10 cellular contexts compared by ENCODE assay signal in the genomic region with DNA sequence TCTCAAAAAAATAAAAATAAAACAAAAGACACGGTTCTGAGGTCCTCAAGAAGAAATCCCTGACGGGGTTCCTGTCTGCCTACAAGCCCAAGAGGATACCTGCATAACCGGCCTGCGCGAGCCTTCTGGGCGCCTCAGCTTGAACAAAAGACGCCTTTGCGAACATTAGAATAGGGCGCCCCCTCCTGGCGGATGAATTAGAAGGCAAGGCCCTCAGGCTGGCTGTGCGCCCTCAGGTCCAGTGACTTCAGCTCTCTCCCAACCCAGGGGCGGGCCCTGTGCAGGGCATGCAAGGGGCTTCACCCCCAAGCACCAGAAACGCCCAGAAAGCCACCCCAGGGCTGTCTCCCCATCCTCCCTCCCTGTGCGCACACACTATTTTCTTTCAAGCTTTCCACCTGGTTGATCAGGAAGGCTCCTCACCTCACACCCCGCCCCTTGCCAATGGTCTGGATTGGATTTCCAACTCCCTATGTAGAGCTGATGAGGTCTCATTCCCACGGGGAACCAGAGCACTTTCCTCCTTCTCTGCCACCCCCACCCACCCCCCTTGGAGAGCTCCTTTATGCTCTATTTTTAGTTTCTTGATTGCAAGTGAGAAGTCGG.
DNase-seq lines count a peak whose midpoint lies in the region; ATAC-seq, FAIRE-seq and TF ChIP-seq lines count a peak whose summit lies in the region.
"Had no signal": no experiment of that assay in that cellular context is flagged by ENCODE, and none has a peak within 500 bp of the region (broad histone marks: within the 10 kb centered on the region; RNA-seq: fewer than 3 reads in every experiment).

No MANE protein-coding gene starts in this region.

- H3K9me3 Mint-ChIP-seq in mesothelial cell of epicardium, result no peaks in the 10 kb centered on the region
- H3K9me3 Mint-ChIP-seq: CD8-positive, alpha-beta T cell had no signal

- H3K4me2 ChIP-seq in endothelial cell of umbilical vein (ENCODE audit: insufficient read depth, low read length), result no peak overlapping the region

- no peaks in the 10 kb centered on the region for H3K36me3 Mint-ChIP-seq in mesothelial cell of epicardium
- H3K36me3 Mint-ChIP-seq: CD8-positive, alpha-beta T cell had no signal

- DNase-seq in NK-92 treated with Interleukin-12 subunit alpha and Interleukin-12 subunit beta, amount 100 ng/mL, for 24 hours (lab: John Stamatoyannopoulos, UW), result peak; percentile 56
- DNase-seq in NK-92 (lab: John Stamatoyannopoulos, UW; ENCODE audit: unreplicated experiment) (no peak), NB4 (ENCODE audit: low read depth) (peak; percentile 76), SW480 (ENCODE audit: low spot score) (peak; percentile 45), endothelial cell of umbilical vein (ENCODE audit: low read depth, low spot score) (peak; percentile 73), mesothelial cell of epicardium (ENCODE audit: low spot score in 2 of 2, unreplicated experiment in 2 of 2) (peak; percentile 81 to 91), tibial nerve (ENCODE audit: low spot score in 2 of 2) (peak; percentile 53 to 83)

- CTCF ChIA-PET in endothelial cell of umbilical vein (lab: Charles Lee), result interaction anchor here (0.6 to 7.0 kb wide), 54 partner anchors 8 to 1761 kb away, joined by 3 to 169 read pairs (median 5); no protein-coding TSS in a partner anchor

- H3K27me3 ChIP-seq in endothelial cell of umbilical vein (ENCODE audit: control insufficient read depth in 2 of 2, insufficient read depth in 2 of 2, low read length in 2 of 2) (peaks cover 15 to 18% of the 10 kb centered on the region in 2 experiments), tibial nerve (peaks cover 0 to 48% of the 10 kb centered on the region in 2 donors)

- H3K4me1 Mint-ChIP-seq in mesothelial cell of epicardium, result peaks cover 17% of the 10 kb centered on the region

- H3K79me2 ChIP-seq in endothelial cell of umbilical vein (ENCODE audit: control insufficient read depth, insufficient read depth, low read length), result no peaks in the 10 kb centered on the region

- FAIRE-seq in endothelial cell of umbilical vein (lab: Jason Lieb, UNC), result peak; percentile 81

- H4K20me1 ChIP-seq in endothelial cell of umbilical vein (replicated peaks; ENCODE audit: control insufficient read depth, extremely low read depth, insufficient read depth, low read length), result no peaks in the 10 kb centered on the region

- no peak overlapping the region for H3K27ac Mint-ChIP-seq in mesothelial cell of epicardium
- H3K27ac Mint-ChIP-seq: CD8-positive, alpha-beta T cell had no signal

- H3K4me1 ChIP-seq in endothelial cell of umbilical vein (ENCODE audit: control insufficient read depth, extremely low read depth, insufficient read depth, low read length), result no peaks in the 10 kb centered on the region
- H3K4me1 ChIP-seq in tibial nerve, result peaks cover 0 to 14% (median 2%) of the 10 kb centered on the region in 4 donors

- TF ChIP-seq POLR2A in NB4 (IDR thresholded peaks at IDR 0.05; ENCODE audit: extremely low read depth, insufficient read length) (no peak), endothelial cell of umbilical vein (IDR thresholded peaks at IDR 0.05; ENCODE audit: low read depth, low read length) (no peak), tibial nerve (IDR thresholded peaks at IDR 0.05) (no peak)

- no peaks in the 10 kb centered on the region for H3K9me1 ChIP-seq in endothelial cell of umbilical vein (replicated peaks; ENCODE audit: control insufficient read depth, extremely low read depth, insufficient read depth, low read length)

- no peak for ATAC-seq in GM18868 (IDR thresholded peaks at IDR 0.05; ENCODE audit: unreplicated experiment)
- ATAC-seq: CD8-positive, alpha-beta T cell had no signal

- no peak overlapping the region for H2AFZ ChIP-seq in endothelial cell of umbilical vein (ENCODE audit: low read depth, low read length)

- intact Hi-C loops in endothelial cell of umbilical vein (cut with micrococcal nuclease), result loop anchor here (1.0 to 5.0 kb wide), 6 partner anchors 28 to 283 kb away; no protein-coding TSS in a partner anchor

- peak; percentile 81 for TF ChIP-seq CTCF in NB4 (IDR thresholded peaks at IDR 0.05; ENCODE audit: low read depth, low read length)
- TF ChIP-seq CTCF in endothelial cell of umbilical vein (IDR thresholded peaks at IDR 0.05; ENCODE audit: extremely low read depth in 1 of 2, insufficient read depth in 1 of 2, low read depth in 1 of 2, low read length in 2 of 2), result peak; percentile 64 to 84
- peak; percentile 88 for TF ChIP-seq CTCF in mesothelial cell of epicardium (IDR thresholded peaks at IDR 0.05; ENCODE audit: unreplicated experiment)
- TF ChIP-seq CTCF in tibial nerve (IDR thresholded peaks at IDR 0.05), result peak; percentile 37 to 40 (median 39)

- H3K4me3 ChIP-seq in NB4 (ENCODE audit: low read depth, low read length), result no peak overlapping the region
- no peak overlapping the region for H3K4me3 ChIP-seq in endothelial cell of umbilical vein (replicated peaks in 1 of 3; ENCODE audit: insufficient read depth in 1 of 3, low read depth in 1 of 3, low read length in 3 of 3)
- H3K4me3 ChIP-seq in tibial nerve, result no peak overlapping the region
- H3K4me3 ChIP-seq: thoracic aorta had no signal

- peaks cover 73% of the 10 kb centered on the region for H3K27me3 Mint-ChIP-seq in mesothelial cell of epicardium (ENCODE audit: low read depth)

- no peak overlapping the region for H3K4me3 Mint-ChIP-seq in mesothelial cell of epicardium
- H3K4me3 Mint-ChIP-seq: CD8-positive, alpha-beta T cell had no signal

- H3K36me3 ChIP-seq in endothelial cell of umbilical vein (ENCODE audit: control insufficient read depth in 2 of 2, extremely low read depth in 1 of 2, insufficient read depth in 2 of 2, low read length in 2 of 2), result no peaks in the 10 kb centered on the region
- H3K36me3 ChIP-seq in tibial nerve, result no peaks in the 10 kb centered on the region
- H3K36me3 ChIP-seq: thoracic aorta had no signal

- H3K27ac ChIP-seq in endothelial cell of umbilical vein (ENCODE audit: insufficient read depth, low read depth, low read length) (no peak overlapping the region), tibial nerve (no peak overlapping the region)
- H3K27ac ChIP-seq: thoracic aorta had no signal

- 27 to 28% methylated on average over 17 of the region's 17 CpGs for WGBS in tibial nerve, 2 donors

- TF ChIP-seq EP300 in tibial nerve (IDR thresholded peaks at IDR 0.05), result no peak

- POLR2A ChIA-PET in endothelial cell of umbilical vein (lab: Charles Lee), result interaction anchor here (0.5 kb wide), 1 partner anchor 105 kb away, joined by 5 read pairs; no protein-coding TSS in a partner anchor

- H3K9me3 ChIP-seq in endothelial cell of umbilical vein (replicated peaks; ENCODE audit: control insufficient read depth, insufficient read depth, low read length) (no peaks in the 10 kb centered on the region), tibial nerve (no peaks in the 10 kb centered on the region)
- H3K9me3 ChIP-seq: thoracic aorta had no signal

- no TSS peak for BruUV-seq in endothelial cell of umbilical vein (replicated peaks; lab: Mats Ljungman, UMichigan)

- H3K9ac ChIP-seq in endothelial cell of umbilical vein (replicated peaks; ENCODE audit: extremely low read depth, insufficient read depth, low read length), result no peak overlapping the region

- dilution Hi-C loops in endothelial cell of umbilical vein (cut with MboI; ENCODE audit: extremely low pct_ligation_motif_present, low sequenced_read_pairs), result no loop called here

TF ChIP-seq in endothelial cell of umbilical vein, 7 proteins besides CTCF, POLR2A, EP300 and RAD21:
- TF ChIP-seq MAX (IDR thresholded peaks at IDR 0.05; ENCODE audit: insufficient read depth, insufficient read length), result no peak
- no peak for TF ChIP-seq JUN (IDR thresholded peaks at IDR 0.05; ENCODE audit: borderline replicate concordance, insufficient read depth, insufficient read length, low read depth)
- TF ChIP-seq GATA2 (IDR thresholded peaks at IDR 0.05; ENCODE audit: insufficient read depth, insufficient read length, low read depth, low read length), result no peak
- TF ChIP-seq EZH2 (IDR thresholded peaks at IDR 0.05; ENCODE audit: borderline replicate concordance, low read depth, low read length, severe bottlenecking), result no peak
- TF ChIP-seq MYC (IDR thresholded peaks at IDR 0.05; ENCODE audit: low read depth, low read length), result no peak
- no peak for TF ChIP-seq FOS (IDR thresholded peaks at IDR 0.05; ENCODE audit: borderline replicate concordance, insufficient read depth, low read length)
- no peak for TF ChIP-seq POLR2AphosphoS5 (IDR thresholded peaks at IDR 0.05; ENCODE audit: insufficient read depth, low read depth, low read length)
